Comparison of ENCODE assay signal across 16 cellular contexts in genomic region chr2:219513787-219514186, GRCh38. TPM values are rescaled to one million over a fixed set of nuclear protein-coding genes. Genes with fewer than 3 reads are reported as not detected.
DNase-seq lines count a peak whose midpoint lies in the region; ATAC-seq, FAIRE-seq and TF ChIP-seq lines count a peak whose summit lies in the region.
"Had no signal": no experiment of that assay in that cellular context is flagged by ENCODE, and none has a peak within 500 bp of the region (broad histone marks: within the 10 kb centered on the region; RNA-seq: fewer than 3 reads in every experiment).

No MANE protein-coding gene starts in this region.

- CTCF ChIA-PET in Caco-2 (lab: Charles Lee), result interaction anchor here (0.9 to 1.9 kb wide), 4 partner anchors 12 to 22 kb away, joined by 4 to 8 read pairs (median 6); partner anchors contain the start of gene GMPPA

- BruUV-seq in Caco-2 (replicated peaks; lab: Mats Ljungman, UMichigan), result no TSS peak

- H3K4me3 ChIP-seq in Caco-2 (ENCODE audit: low read depth, low read length) (no peak overlapping the region), Loucy (ENCODE audit: low read length, poor library complexity, severe bottlenecking) (peak overlapping the region; percentile 30), breast epithelium (no peak overlapping the region)

- H3K9me2 ChIP-seq in Loucy (replicated peaks; ENCODE audit: low read depth, low read length), result no peaks in the 10 kb centered on the region

- H4K20me1 ChIP-seq in Loucy (ENCODE audit: insufficient read depth, low read length, poor library complexity, severe bottlenecking), result no peaks in the 10 kb centered on the region

- H3K9me3 ChIP-seq in Caco-2, result no peaks in the 10 kb centered on the region
- no peaks in the 10 kb centered on the region for H3K9me3 ChIP-seq in Loucy (ENCODE audit: insufficient read depth, low read depth, low read length)
- no peaks in the 10 kb centered on the region for H3K9me3 ChIP-seq in breast epithelium

- H3K4me1 Mint-ChIP-seq in Caco-2 (ENCODE audit: low read depth, unreplicated experiment) (peaks cover 18% of the 10 kb centered on the region), brain (peaks cover 97% of the 10 kb centered on the region)
- peaks cover 27 to 32% (median 32%) of the 10 kb centered on the region in 4 donors for H3K4me1 Mint-ChIP-seq in naive thymus-derived CD8-positive, alpha-beta T cell

- H3K36me3 Mint-ChIP-seq in Caco-2 (ENCODE audit: insufficient read depth, unreplicated experiment) (no peaks in the 10 kb centered on the region), brain (no peaks in the 10 kb centered on the region)
- H3K36me3 Mint-ChIP-seq in naive thymus-derived CD8-positive, alpha-beta T cell, result peaks cover 0 to 4% (median 2%) of the 10 kb centered on the region in 3 donors

- peak overlapping the region; percentile 20 for H3K9ac ChIP-seq in Loucy (ENCODE audit: low read depth, low read length, poor library complexity, severe bottlenecking)

- peak overlapping the region; percentile 9; the same call in 1 of the 2 replicates for H2AFZ ChIP-seq in Loucy (ENCODE audit: low read length)

- H3K4me1 ChIP-seq in Caco-2 (peaks cover 12% of the 10 kb centered on the region), Loucy (ENCODE audit: insufficient read depth, low read length, poor library complexity, severe bottlenecking) (peaks cover 7% of the 10 kb centered on the region), breast epithelium (no peaks in the 10 kb centered on the region)

- no peaks in the 10 kb centered on the region for H3F3A ChIP-seq in Loucy (ENCODE audit: low read depth)

- POLR2A ChIA-PET in Caco-2 (lab: Charles Lee), result no interaction called here
- POLR2A ChIA-PET in naive thymus-derived CD8-positive, alpha-beta T cell (lab: Charles Lee), result no interaction called here

- TF ChIP-seq CTCF in Caco-2 (IDR thresholded peaks at IDR 0.05; ENCODE audit: insufficient read depth in 1 of 2, low read depth in 1 of 2, low read length in 1 of 2, severe bottlenecking in 1 of 2, unreplicated experiment in 1 of 2) (no peak), Loucy (conservative IDR thresholded peaks at IDR 0.05; ENCODE audit: low read length) (no peak), brain (conservative IDR thresholded peaks at IDR 0.05) (no peak), breast epithelium (IDR thresholded peaks at IDR 0.05) (no peak)

- DNase-seq in Caco-2 (no peak), breast epithelium (ENCODE audit: low spot score in 2 of 2) (no peak), occipital lobe (lab: John Stamatoyannopoulos, UW) (no peak), GM19239 (ENCODE audit: insufficient read length, low spot score) (no peak)
- no peak for DNase-seq in naive thymus-derived CD8-positive, alpha-beta T cell
- DNase-seq in stimulated activated CD4-positive, alpha-beta T cell treated with anti-CD3 and anti-CD28 coated beads, Interleukin-4, amount 100 ng/mL, for 4 hours, result no peak
- DNase-seq: activated gamma-delta T cell treated with Interleukin-2 at 50 U/mL for 16 hours, left colon, NCI-H187, SW 1271 had no signal

- peak; percentile 6 to 17 for ATAC-seq in naive thymus-derived CD8-positive, alpha-beta T cell
- ATAC-seq: left colon had no signal

- no peaks in the 10 kb centered on the region for H3K9me3 Mint-ChIP-seq in Caco-2 (ENCODE audit: unreplicated experiment)
- H3K9me3 Mint-ChIP-seq in brain, result no peaks in the 10 kb centered on the region
- H3K9me3 Mint-ChIP-seq in naive thymus-derived CD8-positive, alpha-beta T cell, result peaks cover 0 to 7% (median 0%) of the 10 kb centered on the region in 9 donors

- TF ChIP-seq POLR2A in breast epithelium (IDR thresholded peaks at IDR 0.05), result no peak

- intact Hi-C loops in Caco-2 (cut with micrococcal nuclease; ENCODE audit: unreplicated experiment), result no loop called here
- intact Hi-C loops in breast epithelium (cut with DNase I; ENCODE audit: low total_unique reads), result no loop called here

- peak overlapping the region; percentile 61 for H3K4me2 ChIP-seq in Loucy (ENCODE audit: low read depth, low read length, poor library complexity, severe bottlenecking)

- peaks cover 31% of the 10 kb centered on the region for H3K27me3 Mint-ChIP-seq in Caco-2 (ENCODE audit: insufficient read depth, unreplicated experiment)
- H3K27me3 Mint-ChIP-seq in brain, result peaks cover 9% of the 10 kb centered on the region
- H3K27me3 Mint-ChIP-seq in naive thymus-derived CD8-positive, alpha-beta T cell, result peaks cover 47 to 97% (median 82%) of the 10 kb centered on the region in 5 donors

- no peak for FAIRE-seq in GM19239 (lab: Jason Lieb, UNC)
- FAIRE-seq: RCC 7860 had no signal

- H3K4me3 Mint-ChIP-seq in Caco-2 (ENCODE audit: unreplicated experiment) (peak overlapping the region; percentile 40), brain (peak overlapping the region; percentile 22 to 78 (median 64))
- H3K4me3 Mint-ChIP-seq in naive thymus-derived CD8-positive, alpha-beta T cell, result peak overlapping the region in 7 of 10 donors; percentile 19 to 56 (median 48)

- no peaks in the 10 kb centered on the region for H3K79me2 ChIP-seq in Loucy (ENCODE audit: insufficient read depth, low read length)

- H3K27ac ChIP-seq in breast epithelium, result no peak overlapping the region

- peaks cover 5% of the 10 kb centered on the region; the same call in 1 of the 2 replicates for H3K27me3 ChIP-seq in Caco-2 (replicated peaks; ENCODE audit: control insufficient read depth, insufficient read depth, low read length)
- peaks cover 5% of the 10 kb centered on the region for H3K27me3 ChIP-seq in Loucy (ENCODE audit: insufficient read depth, low read length, poor library complexity, severe bottlenecking)
- H3K27me3 ChIP-seq in breast epithelium, result peaks cover 0 to 25% of the 10 kb centered on the region in 2 donors

- H3K36me3 ChIP-seq in Caco-2 (ENCODE audit: control insufficient read depth, insufficient read depth, low read length) (no peaks in the 10 kb centered on the region), Loucy (ENCODE audit: insufficient read depth, low read length) (no peaks in the 10 kb centered on the region), breast epithelium (no peaks in the 10 kb centered on the region)

- H3K27ac Mint-ChIP-seq in Caco-2 (ENCODE audit: unreplicated experiment) (no peak overlapping the region), brain (peak overlapping the region; percentile 20 to 96 (median 80))
- H3K27ac Mint-ChIP-seq in naive thymus-derived CD8-positive, alpha-beta T cell, result peak overlapping the region in 1 of 10 donors; percentile 77

RNA-seq across cellular contexts. Expression of gene ASIC4, which starts 0.5 kb away (rescaled TPM):
- total RNA-seq in Caco-2 (2022), result 0.16 and 0.19 TPM in 2 replicates
- 1.2 TPM for polyA plus RNA-seq in brain (ENCODE audit: insufficient read depth, low read depth, low replicate concordance)
- under 1 TPM; 0.21 to 0.30 TPM for total RNA-seq in naive thymus-derived CD8-positive, alpha-beta T cell
- polyA plus RNA-seq in naive thymus-derived CD8-positive, alpha-beta T cell, result not detected
- under 1 TPM in 1 of 3 donors, not detected in 2; 0.44 TPM for total RNA-seq in breast epithelium
- total RNA-seq in occipital lobe, result 8.3 TPM
- total RNA-seq: activated CD8-positive, alpha-beta memory T cell treated with anti-CD3 and anti-CD28 coated beads for 36 hours; dermis microvascular lymphatic vessel endothelial cell; left colon; subcutaneous adipose tissue had no signal

RNA-seq across cellular contexts. Expression of gene GMPPA, which starts 15.1 kb away (rescaled TPM):
- total RNA-seq in Caco-2 (2022), result 51.0 and 53.7 TPM in 2 replicates
- 22.0 TPM for polyA plus RNA-seq in brain (ENCODE audit: insufficient read depth, low read depth, low replicate concordance)
- total RNA-seq in naive thymus-derived CD8-positive, alpha-beta T cell, result 10 to 100 TPM; 22.5 to 26.9 TPM
- polyA plus RNA-seq in naive thymus-derived CD8-positive, alpha-beta T cell, result 10 to 100 TPM; 12.1 to 22.0 (median 17.0) TPM
- total RNA-seq in breast epithelium, result 10 to 100 TPM; 15.7 to 33.4 (median 29.7) TPM
- total RNA-seq in occipital lobe, result 7.5 TPM

RNA-seq across cellular contexts. Expression of gene CHPF, which starts 29.8 kb away (rescaled TPM):
- 26.4 and 27.3 TPM in 2 replicates for total RNA-seq in Caco-2 (2022)
- 41.6 TPM for polyA plus RNA-seq in brain (ENCODE audit: insufficient read depth, low read depth, low replicate concordance)
- total RNA-seq in naive thymus-derived CD8-positive, alpha-beta T cell, result 1 to 10 TPM; 3.7 to 3.8 TPM
- polyA plus RNA-seq in naive thymus-derived CD8-positive, alpha-beta T cell, result 1 to 10 TPM; 3.8 to 4.2 (median 4.2) TPM
- 10 to 100 TPM; 46.5 to 58.9 (median 49.0) TPM for total RNA-seq in breast epithelium
- 25.9 TPM for total RNA-seq in occipital lobe

RNA-seq across cellular contexts. Expression of gene TMEM198, which starts 30.0 kb away (rescaled TPM):
- total RNA-seq in Caco-2 (2022) (8.5 and 9.1 TPM in 2 replicates), breast epithelium (1 to 10 TPM; 1.6 to 1.9 (median 1.8) TPM), occipital lobe (14.0 TPM)
- polyA plus RNA-seq in brain (ENCODE audit: insufficient read depth, low read depth, low replicate concordance), result 23.1 TPM
- total RNA-seq in naive thymus-derived CD8-positive, alpha-beta T cell, result under 1 TPM; 0.36 to 0.49 TPM
- polyA plus RNA-seq in naive thymus-derived CD8-positive, alpha-beta T cell, result under 1 TPM in 1 of 3 donors, not detected in 2; 0.21 TPM
- total RNA-seq: dermis microvascular lymphatic vessel endothelial cell had no signal

RNA-seq across cellular contexts. Expression of gene OBSL1, which starts 57.6 kb away (rescaled TPM):
- 56.2 and 57.6 TPM in 2 replicates for total RNA-seq in Caco-2 (2022)
- 91.4 TPM for polyA plus RNA-seq in brain (ENCODE audit: insufficient read depth, low read depth, low replicate concordance)
- total RNA-seq in naive thymus-derived CD8-positive, alpha-beta T cell, result 1 to 10 TPM in 1 of 2 experiments, under 1 TPM in 1; 0.96 to 1.1 TPM
- not detected for polyA plus RNA-seq in naive thymus-derived CD8-positive, alpha-beta T cell
- 10 to 100 TPM; 69.2 to 91.9 (median 73.1) TPM for total RNA-seq in breast epithelium
- 39.9 TPM for total RNA-seq in occipital lobe
